Comparison of ENCODE assay signal across 19 cellular contexts in genomic region chr10:23342213-23342884, GRCh38. TPM values are rescaled to one million over a fixed set of nuclear protein-coding genes. Genes with fewer than 3 reads are reported as not detected.
A peak's percentile ranks its signal among the peaks of the same experiment; 100 is the strongest.
DNase-seq lines count a peak whose midpoint lies in the region; ATAC-seq and TF ChIP-seq lines count a peak whose summit lies in the region.
"Had no signal": no experiment of that assay in that cellular context is flagged by ENCODE, and none has a peak within 500 bp of the region (broad histone marks: within the 10 kb centered on the region; RNA-seq: fewer than 3 reads in every experiment).

No MANE protein-coding gene starts in this region.

- peak overlapping the region; percentile 66 for H3K4me3 Mint-ChIP-seq in activated T-helper 1 cell treated with anti-CD3 and anti-CD28 coated beads, Interleukin-12 subunit alpha, Interleukin-12 subunit beta, Interleukin-2, Interleukin-4 antibody, amounts not matched to agents 30 ng/mL and 10 ng/mL and 1 ng/mL, durations not matched to agents 14 hours and 24 hours and 36 hours

- H3K27ac ChIP-seq in heart left ventricle (peak overlapping the region in 2 of 12 donors; percentile 37 to 46), lung (ENCODE audit: low read depth in 1 of 2, low read length in 1 of 2) (peak overlapping the region in 1 of 2 donors; percentile 1)
- H3K27ac ChIP-seq: adrenal gland, prostate gland, thyroid gland had no signal

- peaks cover 0 to 32% (median 15%) of the 10 kb centered on the region in 12 donors for H3K4me1 ChIP-seq in heart left ventricle
- peaks cover 0 to 6% of the 10 kb centered on the region in 2 donors for H3K4me1 ChIP-seq in lung (ENCODE audit: control insufficient read depth in 2 of 2, insufficient read depth in 2 of 2, low read length in 2 of 2)
- H3K4me1 ChIP-seq: prostate gland had no signal

- no peak for TF ChIP-seq POLR2A in heart left ventricle (IDR thresholded peaks at IDR 0.05)

- 65 to 76% (median 70%) methylated on average over 11 of the region's 11 CpGs for WGBS in heart left ventricle, 4 donors
- WGBS in lung, 2 donors, result 73 to 77% methylated on average over 11 of the region's 11 CpGs

- TF ChIP-seq CTCF in heart left ventricle (IDR thresholded peaks at IDR 0.05) (no peak), lung (IDR thresholded peaks at IDR 0.05; ENCODE audit: control extremely low read depth, extremely low read depth) (no peak)

- H3K9me3 ChIP-seq in heart left ventricle (no peaks in the 10 kb centered on the region), lung (ENCODE audit: control insufficient read depth in 2 of 2, insufficient read depth in 1 of 2, low read length in 1 of 2) (no peaks in the 10 kb centered on the region)
- H3K9me3 ChIP-seq: adrenal gland, prostate gland, thyroid gland had no signal

- H3K4me3 ChIP-seq in heart left ventricle (no peak overlapping the region), lung (no peak overlapping the region)
- H3K4me3 ChIP-seq: adrenal gland, prostate gland, thyroid gland had no signal

- intact Hi-C loops in heart left ventricle (cut with DNase I) (loop anchor here in 6 of 10 donors (5.0 to 10.0 kb wide), 3 partner anchors 60 to 100 kb away; partner anchors contain the start of gene OTUD1 (in 3 of the 6)), cardiac septum (cut with DNase I) (no loop called here)
- intact Hi-C loops in activated T-helper 1 cell treated with anti-CD3 and anti-CD28 coated beads, Interleukin-12 subunit alpha, Interleukin-12 subunit beta, Interleukin-2, Interleukin-4 antibody, amounts not matched to agents 30 ng/mL and 10 ng/mL and 1 ng/mL, durations not matched to agents 14 hours and 24 hours and 36 hours (cut with micrococcal nuclease), result no loop called here

- ATAC-seq in heart left ventricle (peak; percentile 24 to 55 (median 36)), lung (ENCODE audit: insufficient read depth, low FRiP score) (no peak), HG03175 (IDR thresholded peaks at IDR 0.05; ENCODE audit: unreplicated experiment) (no peak), GM21381 (IDR thresholded peaks at IDR 0.05; ENCODE audit: unreplicated experiment) (no peak)
- ATAC-seq: stimulated activated naive B cell treated with anti-CD40 and anti-IgM and Interleukin-4, amounts not matched to agents 10 μg/mL and 1 μg/mL and 100 μg/mL, for 72 hours had no signal

- H3K36me3 ChIP-seq in heart left ventricle, result no peaks in the 10 kb centered on the region
- H3K36me3 ChIP-seq in lung (ENCODE audit: control insufficient read depth in 2 of 2, insufficient read depth in 2 of 2, low read length in 2 of 2), result no peaks in the 10 kb centered on the region
- H3K36me3 ChIP-seq: adrenal gland, prostate gland, thyroid gland had no signal

- no peaks in the 10 kb centered on the region for H3K27me3 Mint-ChIP-seq in activated T-helper 1 cell treated with anti-CD3 and anti-CD28 coated beads, Interleukin-12 subunit alpha, Interleukin-12 subunit beta, Interleukin-2, Interleukin-4 antibody, amounts not matched to agents 30 ng/mL and 10 ng/mL and 1 ng/mL, durations not matched to agents 14 hours and 24 hours and 36 hours (ENCODE audit: insufficient read depth)

- H3K4me1 Mint-ChIP-seq in activated T-helper 1 cell treated with anti-CD3 and anti-CD28 coated beads, Interleukin-12 subunit alpha, Interleukin-12 subunit beta, Interleukin-2, Interleukin-4 antibody, amounts not matched to agents 30 ng/mL and 10 ng/mL and 1 ng/mL, durations not matched to agents 14 hours and 24 hours and 36 hours (ENCODE audit: low read depth), result peaks cover 45% of the 10 kb centered on the region

- DNase-seq in heart left ventricle (peak in 1 of 5 donors; percentile 27), cardiac septum (ENCODE audit: low spot score) (no peak), lung (ENCODE audit: low spot score) (peak; percentile 35), SIG-M5 (lab: John Stamatoyannopoulos, UW) (no peak)
- DNase-seq in activated T-helper 1 cell treated with anti-CD3 and anti-CD28 coated beads, Interleukin-12 subunit alpha, Interleukin-12 subunit beta, Interleukin-2, Interleukin-4 antibody, amounts not matched to agents 30 ng/mL and 10 ng/mL and 1 ng/mL, durations not matched to agents 14 hours and 24 hours and 36 hours (ENCODE audit: low spot score), result no peak
- DNase-seq: adrenal gland; dermis blood vessel endothelial cell; DMS79; GOT3; mammary epithelial cell; NCI-H1436 treated with DMSO at 0.1 percent for 48 hours; NCI-H526 treated with DMSO at 0.1 percent for 48 hours; stimulated activated CD4-positive, alpha-beta T cell treated with anti-CD3 and anti-CD28 coated beads, Interleukin-1b, Interleukin-23, amount 100 ng/mL, for 48 hours; stimulated activated naive B cell treated with anti-CD40 and anti-IgM and Interleukin-4, amounts not matched to agents 10 μg/mL and 1 μg/mL and 100 μg/mL, for 72 hours; thyroid gland had no signal

- no peaks in the 10 kb centered on the region for H3K36me3 Mint-ChIP-seq in activated T-helper 1 cell treated with anti-CD3 and anti-CD28 coated beads, Interleukin-12 subunit alpha, Interleukin-12 subunit beta, Interleukin-2, Interleukin-4 antibody, amounts not matched to agents 30 ng/mL and 10 ng/mL and 1 ng/mL, durations not matched to agents 14 hours and 24 hours and 36 hours (ENCODE audit: low read depth)
- H3K36me3 Mint-ChIP-seq: stimulated activated naive B cell treated with anti-CD40 and anti-IgM and Interleukin-4, amounts not matched to agents 10 μg/mL and 1 μg/mL and 100 μg/mL, for 72 hours had no signal

- no peaks in the 10 kb centered on the region for H3K9me3 Mint-ChIP-seq in activated T-helper 1 cell treated with anti-CD3 and anti-CD28 coated beads, Interleukin-12 subunit alpha, Interleukin-12 subunit beta, Interleukin-2, Interleukin-4 antibody, amounts not matched to agents 30 ng/mL and 10 ng/mL and 1 ng/mL, durations not matched to agents 14 hours and 24 hours and 36 hours

- H3K27me3 ChIP-seq in heart left ventricle, result peaks cover 0 to 24% (median 0%) of the 10 kb centered on the region in 9 donors
- no peaks in the 10 kb centered on the region for H3K27me3 ChIP-seq in lung (ENCODE audit: control insufficient read depth, insufficient read depth)
- H3K27me3 ChIP-seq: adrenal gland, thyroid gland had no signal

- H3K27ac Mint-ChIP-seq in activated T-helper 1 cell treated with anti-CD3 and anti-CD28 coated beads, Interleukin-12 subunit alpha, Interleukin-12 subunit beta, Interleukin-2, Interleukin-4 antibody, amounts not matched to agents 30 ng/mL and 10 ng/mL and 1 ng/mL, durations not matched to agents 14 hours and 24 hours and 36 hours, result peak overlapping the region; percentile 59

RNA-seq across cellular contexts. Expression of gene C10orf67, which starts 2.2 kb away (rescaled TPM):
- under 1 TPM; 0.12 to 0.75 (median 0.43) TPM for total RNA-seq in heart left ventricle
- under 1 TPM; 0.27 to 1.00 TPM for polyA plus RNA-seq in heart left ventricle
- total RNA-seq in cardiac septum, result 0.35 TPM
- total RNA-seq in activated T-helper 1 cell treated with anti-CD3 and anti-CD28 coated beads, Interleukin-12 subunit alpha, Interleukin-12 subunit beta, Interleukin-2, Interleukin-4 antibody, amounts not matched to agents 30 ng/mL and 10 ng/mL and 1 ng/mL, durations not matched to agents 14 hours and 24 hours and 36 hours, result 0.18 TPM in 1 of 2 replicates, not detected in the other
- total RNA-seq in lung, result 1 to 10 TPM in 1 of 2 donors, under 1 TPM in 1; 0.68 to 2.3 TPM
- 1 to 10 TPM in 1 of 2 donors, under 1 TPM in 1; 0.33 to 1.1 TPM for polyA plus RNA-seq in lung
- total RNA-seq: bronchial epithelial cell, dermis blood vessel endothelial cell had no signal

Comparison
In these comparisons a context has a peak if more than half of its experiments do, and no peak if none do; other contexts are left out.
1. intact Hi-C loops: an anchor here in heart left ventricle (5.0 to 10.0 kb wide); none called in cardiac septum and activated T-helper 1 cell treated with anti-CD3 and anti-CD28 coated beads, Interleukin-12 subunit alpha, Interleukin-12 subunit beta, Interleukin-2, Interleukin-4 antibody, amounts not matched to agents 30 ng/mL and 10 ng/mL and 1 ng/mL, durations not matched to agents 14 hours and 24 hours and 36 hours.
2. ATAC-seq: peak in heart left ventricle (4 of 4); none in lung (single experiment), HG03175 (single experiment) and GM21381 (single experiment).